ENCODE assay signal across 14 cellular contexts in genomic region chr10:116112232-116113231, GRCh38.
"Had no signal": no experiment of that assay in that cellular context is flagged by ENCODE, and none has a peak within 500 bp of the region (broad histone marks: within the 10 kb centered on the region; RNA-seq: fewer than 3 reads in every experiment).

No MANE protein-coding gene starts in this region.

- H3K9me3 ChIP-seq: body of pancreas, esophagus muscularis mucosa, ovary, upper lobe of left lung had no signal

- H3K36me3 ChIP-seq: esophagus muscularis mucosa, ovary, upper lobe of left lung, WERI-Rb-1 had no signal

- H3K4me1 ChIP-seq: esophagus muscularis mucosa, upper lobe of left lung had no signal

- DNase-seq: activated CD4-positive, alpha-beta T cell treated with anti-CD3 and anti-CD28 coated beads, Interleukin-2, amount 50 U/mL, for 48 hours; activated naive CD4-positive, alpha-beta T cell treated with anti-CD3 and anti-CD28 coated beads, Interleukin-2, amount 50 U/mL, for 16 hours; body of pancreas; mesenchymal stem cell; nephron progenitor cell; ovary; stimulated activated naive CD8-positive, alpha-beta T cell treated with anti-CD3 and anti-CD28 coated beads, Interleukin-15, amount 100 ng/mL, for 72 hours; T-helper 1 cell; WERI-Rb-1 had no signal

- H3K79me2 ChIP-seq: hepatocyte had no signal

- H3K4me3 ChIP-seq: body of pancreas, esophagus muscularis mucosa, hepatocyte, ovary, upper lobe of left lung had no signal

- H3K4me2 ChIP-seq: hepatocyte had no signal

- FAIRE-seq: colon had no signal

- H3K27me3 ChIP-seq: body of pancreas, esophagus muscularis mucosa, hepatocyte, ovary, upper lobe of left lung had no signal

- H2AFZ ChIP-seq: hepatocyte had no signal

- ATAC-seq: body of pancreas; sciatic nerve; stimulated activated naive CD8-positive, alpha-beta T cell treated with anti-CD3 and anti-CD28 coated beads, Interleukin-15, amount 100 ng/mL, for 72 hours had no signal

- H3K27ac ChIP-seq: body of pancreas, esophagus muscularis mucosa, hepatocyte, ovary, upper lobe of left lung, WERI-Rb-1 had no signal
